Comparison of ENCODE assay signal across 8 cellular contexts in genomic region chr13:30334663-30335386, GRCh38. TPM values are rescaled to one million over a fixed set of nuclear protein-coding genes. Genes with fewer than 3 reads are reported as not detected.
DNase-seq lines count a peak whose midpoint lies in the region; ATAC-seq, FAIRE-seq and TF ChIP-seq lines count a peak whose summit lies in the region.

No MANE protein-coding gene starts in this region.

- no peaks in the 10 kb centered on the region for H3K9me2 ChIP-seq in SK-N-SH
- no peaks in the 10 kb centered on the region for H3K9me2 ChIP-seq in MM.1S (replicated peaks; ENCODE audit: insufficient read depth, low read length)

- H3K4me2 ChIP-seq in SK-N-SH (no peak overlapping the region), MM.1S (ENCODE audit: low read depth, low read length) (no peak overlapping the region), GM12878 (ENCODE audit: control insufficient read depth, insufficient read depth) (no peak overlapping the region)

- H3F3A ChIP-seq in SK-N-SH (replicated peaks; ENCODE audit: insufficient read depth) (peaks cover 8% of the 10 kb centered on the region), MM.1S (ENCODE audit: insufficient read depth, low read length) (no peaks in the 10 kb centered on the region)

- RAD21 ChIA-PET in GM12878 (lab: Charles Lee; ENCODE audit: unreplicated experiment) = interaction anchor here (3.1 kb wide), 1 partner anchor 202 kb away, joined by 19 read pairs; no protein-coding TSS in a partner anchor

- SMC1A ChIA-PET in GM12878 (lab: Charles Lee; ENCODE audit: uncharacterized antibody, unreplicated experiment) = interaction anchor here (0.7 to 2.2 kb wide), 10 partner anchors 15 to 237 kb away, joined by 3 to 14 read pairs (median 3); partner anchors contain the start of gene KATNAL1

- CTCF ChIA-PET in SK-N-SH (lab: Yijun Ruan, JAX) (interaction anchor here (0.9 to 2.6 kb wide), 6 partner anchors 9 to 204 kb away, joined by 3 to 23 read pairs (median 3); no protein-coding TSS in a partner anchor), GM12878 (lab: Yijun Ruan, JAX) (interaction anchor here (0.6 to 5.8 kb wide), 20 partner anchors 10 to 472 kb away, joined by 3 to 94 read pairs (median 4); no protein-coding TSS in a partner anchor)

- TF ChIP-seq EP300 in SK-N-SH (IDR thresholded peaks at IDR 0.05; ENCODE audit: borderline replicate concordance in 1 of 2, low read depth in 1 of 2, low read length in 1 of 2) = no peak
- TF ChIP-seq EP300 in GM12878 (IDR thresholded peaks at IDR 0.05; ENCODE audit: borderline replicate concordance in 1 of 2, control insufficient read depth in 1 of 2, low read depth in 2 of 2, low read length in 2 of 2) = no peak

- no peaks in the 10 kb centered on the region for H3K79me2 ChIP-seq in SK-N-SH (ENCODE audit: insufficient read depth)
- H3K79me2 ChIP-seq in MM.1S (ENCODE audit: low read length) = no peaks in the 10 kb centered on the region
- H3K79me2 ChIP-seq in GM12878 (ENCODE audit: control insufficient read depth, insufficient read depth, low read length) = no peaks in the 10 kb centered on the region

- TF ChIP-seq CTCF in SK-N-SH (IDR thresholded peaks at IDR 0.05) (peak; percentile 59), MM.1S (IDR thresholded peaks at IDR 0.05; ENCODE audit: low read length) (peak; percentile 37), GM12878 (IDR thresholded peaks at IDR 0.05 in 2 of 3, conservative IDR thresholded peaks at IDR 0.05 in 1 of 3; ENCODE audit: control insufficient read depth in 2 of 3, extremely low read depth in 1 of 3, insufficient read depth in 1 of 3, low read depth in 3 of 3, low read length in 3 of 3) (peak; percentile 52 to 59 (median 58); a peak in 5 of 6 replicates), right lobe of liver (IDR thresholded peaks at IDR 0.05) (peak; percentile 69 to 91 (median 80))

- H3K9me3 ChIP-seq in SK-N-SH (no peaks in the 10 kb centered on the region), MM.1S (replicated peaks; ENCODE audit: insufficient read depth, low read length) (no peaks in the 10 kb centered on the region), GM12878 (replicated peaks; ENCODE audit: control insufficient read depth, insufficient read depth, low read length) (no peaks in the 10 kb centered on the region), right lobe of liver (no peaks in the 10 kb centered on the region), MG63 (no peaks in the 10 kb centered on the region)

- H2AFZ ChIP-seq in SK-N-SH (ENCODE audit: low read depth) = no peak overlapping the region
- no peak overlapping the region for H2AFZ ChIP-seq in MM.1S (ENCODE audit: low read length)
- H2AFZ ChIP-seq in GM12878 (ENCODE audit: control insufficient read depth, low read depth, low read length) = no peak overlapping the region

- no peak for TF ChIP-seq POLR2A in GM12878 (IDR thresholded peaks at IDR 0.05; ENCODE audit: low read depth, low read length)
- TF ChIP-seq POLR2A in right lobe of liver (IDR thresholded peaks at IDR 0.05) = no peak

- H4K20me1 ChIP-seq in SK-N-SH (ENCODE audit: insufficient read depth) (no peaks in the 10 kb centered on the region), MM.1S (ENCODE audit: insufficient read depth, low read length) (no peaks in the 10 kb centered on the region), GM12878 (ENCODE audit: control insufficient read depth, insufficient read depth) (no peaks in the 10 kb centered on the region)

- 88% methylated on average over 12 of the region's 13 CpGs for WGBS in SK-N-SH (ENCODE audit: low lambda C conversion rate)
- WGBS in GM12878 (ENCODE audit: insufficient coverage, insufficient replicate concordance, low lambda C conversion rate, missing lambda C conversion rate) = 86% methylated on average over 13 of the region's 13 CpGs
- 32% methylated on average over 13 of the region's 13 CpGs for WGBS in right lobe of liver (ENCODE audit: insufficient coverage, low coverage, low lambda C conversion rate, missing lambda C conversion rate)

- no peaks in the 10 kb centered on the region for H3K36me3 ChIP-seq in SK-N-SH (replicated peaks in 1 of 2; ENCODE audit: control insufficient read depth in 1 of 2, insufficient read depth in 2 of 2, low read length in 1 of 2)
- no peaks in the 10 kb centered on the region for H3K36me3 ChIP-seq in MM.1S (replicated peaks; ENCODE audit: insufficient read depth, low read length)
- H3K36me3 ChIP-seq in GM12878 (ENCODE audit: control insufficient read depth in 2 of 2, insufficient read depth in 2 of 2, low read length in 1 of 2) = no peaks in the 10 kb centered on the region
- no peaks in the 10 kb centered on the region for H3K36me3 ChIP-seq in right lobe of liver
- H3K36me3 ChIP-seq in MG63 = no peaks in the 10 kb centered on the region

- TF ChIP-seq RAD21 in SK-N-SH (IDR thresholded peaks at IDR 0.05; ENCODE audit: low read length) (peak; percentile 57), GM12878 (IDR thresholded peaks at IDR 0.05; ENCODE audit: insufficient read depth, low read depth, low read length) (peak; percentile 68)

- peaks cover 12 to 15% of the 10 kb centered on the region in 2 experiments for H3K4me1 ChIP-seq in SK-N-SH (ENCODE audit: control insufficient read depth in 1 of 2, insufficient read depth in 2 of 2, low read depth in 1 of 2, low read length in 1 of 2)
- no peaks in the 10 kb centered on the region for H3K4me1 ChIP-seq in MM.1S (ENCODE audit: low read length)
- H3K4me1 ChIP-seq in GM12878 (ENCODE audit: control insufficient read depth, insufficient read depth, low read length) = no peaks in the 10 kb centered on the region
- peaks cover 0 to 3% (median 0%) of the 10 kb centered on the region in 4 donors for H3K4me1 ChIP-seq in right lobe of liver

- no peaks in the 10 kb centered on the region for H3K27me3 ChIP-seq in SK-N-SH (ENCODE audit: insufficient read depth)
- no peaks in the 10 kb centered on the region for H3K27me3 ChIP-seq in MM.1S (replicated peaks; ENCODE audit: insufficient read depth, low read length)
- H3K27me3 ChIP-seq in GM12878 (replicated peaks in 1 of 2; ENCODE audit: control insufficient read depth in 2 of 2, insufficient read depth in 2 of 2, low read length in 1 of 2) = no peaks in the 10 kb centered on the region
- no peaks in the 10 kb centered on the region for H3K27me3 ChIP-seq in right lobe of liver
- H3K27me3 ChIP-seq in MG63 = no peaks in the 10 kb centered on the region

- H3K9ac ChIP-seq in SK-N-SH (no peak overlapping the region), MM.1S (ENCODE audit: low read length) (no peak overlapping the region), GM12878 (ENCODE audit: control insufficient read depth, insufficient read depth, low read length) (no peak overlapping the region)

- POLR2A ChIA-PET in SK-N-SH (lab: Yijun Ruan, JAX) (no interaction called here), GM12878 (lab: Charles Lee) (interaction anchor here (0.7 kb wide), 1 partner anchor 42 kb away, joined by 9 read pairs; no protein-coding TSS in a partner anchor)

- in situ Hi-C loops in GM12878 (cut with MboI) = loop anchor here (5.0 kb wide), 1 partner anchor 198 kb away; no protein-coding TSS in a partner anchor

- no peak overlapping the region; a peak in 1 of 4 replicates for H3K4me3 ChIP-seq in SK-N-SH (ENCODE audit: low read depth in 2 of 2, low read length in 1 of 2)
- no peak overlapping the region for H3K4me3 ChIP-seq in MM.1S (ENCODE audit: low read length)
- H3K4me3 ChIP-seq in GM12878 = no peak overlapping the region
- H3K4me3 ChIP-seq in right lobe of liver = peak overlapping the region in 2 of 3 donors; percentile 11 to 15
- no peak overlapping the region for H3K4me3 ChIP-seq in MG63

- ATAC-seq in SK-N-SH treated with all-trans-retinoic acid at 6 μM for 48 hours (no peak), GM12878 (peak; percentile 85), right lobe of liver (peak; percentile 94 to 97 (median 95)), GM19023 (IDR thresholded peaks at IDR 0.05; ENCODE audit: unreplicated experiment) (no peak)

- intact Hi-C loops in GM12878 (cut with micrococcal nuclease; ENCODE audit: unreplicated experiment) (loop anchor here (1.0 kb wide), 1 partner anchor 203 kb away; no protein-coding TSS in a partner anchor), right lobe of liver (cut with DNase I) (loop anchor here in 1 of 2 donors (5.0 kb wide), 1 partner anchor 62 kb away; no protein-coding TSS in a partner anchor)

- peak; percentile 91 for FAIRE-seq in GM12878 (lab: Jason Lieb, UNC)

- peak; percentile 38 for DNase-seq in SK-N-SH
- DNase-seq in MM.1S = no peak
- no peak for DNase-seq in GM12878 (ENCODE audit: low read depth, low spot score)
- DNase-seq in right lobe of liver = peak; percentile 66 to 92 (median 82)
- no peak for DNase-seq in MG63
- DNase-seq in NCI-H2196 treated with DMSO at 0.1 percent for 48 hours (lab: John Stamatoyannopoulos, UW; ENCODE audit: unreplicated experiment) = no peak

- no peak overlapping the region for H3K27ac ChIP-seq in SK-N-SH (ENCODE audit: low read depth in 2 of 2, low read length in 1 of 2)
- H3K27ac ChIP-seq in MM.1S (ENCODE audit: low read length) = no peak overlapping the region
- no peak overlapping the region for H3K27ac ChIP-seq in GM12878 (ENCODE audit: control insufficient read depth, insufficient read depth)
- H3K27ac ChIP-seq in right lobe of liver = peak overlapping the region in 2 of 3 donors; percentile 72 to 86

- no TSS peak for BruUV-seq in GM12878 (replicated peaks; lab: Mats Ljungman, UMichigan)

RNA-seq across cellular contexts. Expression of gene KATNAL1, which starts 27.5 kb away (rescaled TPM):
- polyA plus RNA-seq in SK-N-SH (2012; rRNA removed) (5.1 and 6.1 TPM in 2 replicates), GM12878 (2011; rRNA removed) (6.5 and 11.8 TPM in 2 replicates), GM12878 (2014; fragmentation: Illumina TruSeq; extraction: Trizol) (13.5 and 18.4 TPM in 2 replicates), GM12878 (2014; fragmentation: Nextera tagmentation; extraction: Ambion mirVana) (1 to 10 TPM; 9.4 to 9.8 TPM), GM12878 (2014; rRNA removed) (5.9 and 6.6 TPM in 2 replicates), GM12878 (2016; fragmentation: Nextera tagmentation; extraction: Ambion mirVana) (10 to 100 TPM; 16.7 to 18.7 TPM)
- polyA plus RNA-seq in SK-N-SH (2012; cell fraction: cytosol; rRNA removed) = 7.2 and 8.1 TPM in 2 replicates
- polyA plus RNA-seq in SK-N-SH (2012; cell fraction: nucleus; rRNA removed) = 3.0 and 6.2 TPM in 2 replicates
- 68.9 and 77.5 TPM in 2 replicates for total RNA-seq in GM12878 (2013; cell fraction: nucleolus; rRNA removed)
- total RNA-seq in GM12878 (2014; rRNA removed) (7.2 and 7.8 TPM in 2 replicates), GM12878 (2014; rRNA removed; fragmentation: Illumina TruSeq; extraction: Trizol) (15.2 and 16.4 TPM in 2 replicates), GM12878 (2021) (14.8 and 18.8 TPM in 2 replicates), right lobe of liver (1 to 10 TPM; 6.3 to 10.0 (median 9.3) TPM)
- 3.2 TPM for polyA plus RNA-seq in GM12878 (2011; ENCODE audit: low read depth)
- polyA plus RNA-seq in GM12878 (2011; cell fraction: cytosol; rRNA removed) = 2.5 and 2.6 TPM in 2 replicates
- polyA plus RNA-seq in GM12878 (2011; cell fraction: nucleus; rRNA removed) = 3.3 and 4.0 TPM in 2 replicates
- polyA plus RNA-seq in GM12878 (2012) = 4.5 and 5.6 TPM in 2 replicates
- polyA minus RNA-seq in GM12878 (2011; rRNA and poly(A)+ RNA removed) = 8.1 and 10.2 TPM in 2 replicates
- 1.5 and 2.4 TPM in 2 replicates for polyA minus RNA-seq in GM12878 (2011; cell fraction: cytosol; rRNA and poly(A)+ RNA removed)
- 4.7 and 9.1 TPM in 2 replicates for polyA minus RNA-seq in GM12878 (2011; cell fraction: nucleus; rRNA and poly(A)+ RNA removed)
- total RNA-seq in MG63 (2014; rRNA removed; shearing (Covaris generic); ENCODE audit: low replicate concordance) = 13.6 and 29.8 TPM in 2 replicates

Comparison
In these comparisons a context has a peak if more than half of its experiments do, and no peak if none do; other contexts are left out.
1. DNase-seq: peak in SK-N-SH (single experiment) and right lobe of liver (3 of 3); none in MM.1S (single experiment), GM12878 (single experiment), MG63 (single experiment) and NCI-H2196 treated with DMSO at 0.1 percent for 48 hours (single experiment).
2. H3K27ac ChIP-seq: peak in right lobe of liver (2 of 3); none in SK-N-SH (0 of 2), MM.1S (single experiment) and GM12878 (single experiment).
3. H3K4me3 ChIP-seq: peak in right lobe of liver (2 of 3); none in SK-N-SH (0 of 2), MM.1S (single experiment), GM12878 (single experiment) and MG63 (single experiment).
4. ATAC-seq: peak in GM12878 (single experiment) and right lobe of liver (4 of 4); none in SK-N-SH treated with all-trans-retinoic acid at 6 μM for 48 hours (single experiment) and GM19023 (single experiment).
5. Of the 26 proteins assayed by ChIP-seq in both GM12878 and SK-N-SH: peak only in GM12878: YY1; only in SK-N-SH: none; in both: CTCF, RAD21 and SMC3; in neither: 22.
6. Peak in every context shown above with its lines, with median percentiles within 50 percentile points of each other: CTCF ChIP-seq.